In genomic region chr17:30091166-30091670, GRCh38 we compare ENCODE assay signal across 12 cellular contexts.
"Had no signal": no experiment of that assay in that cellular context is flagged by ENCODE, and none has a peak within 500 bp of the region (broad histone marks: within the 10 kb centered on the region; RNA-seq: fewer than 3 reads in every experiment).

No MANE protein-coding gene starts in this region.

- H3K27ac Mint-ChIP-seq: activated CD4-positive, alpha-beta T cell treated with anti-CD3 and anti-CD28 coated beads, Interleukin-2, amount 10 ng/mL, durations not matched to agents 7 days and 5 days; activated naive CD8-positive, alpha-beta T cell treated with anti-CD3 and anti-CD28 coated beads, Interleukin-2, amount 50 U/mL, for 24 hours; activated T-helper 1 cell treated with anti-CD3 and anti-CD28 coated beads, Interleukin-12 subunit alpha, Interleukin-12 subunit beta, Interleukin-2, Interleukin-4 antibody, amounts not matched to agents 30 ng/mL and 10 ng/mL and 1 ng/mL, durations not matched to agents 14 hours and 24 hours and 36 hours; nephron progenitor cell; stimulated activated naive CD8-positive, alpha-beta T cell treated with anti-CD3 and anti-CD28 coated beads, Interleukin-15, amount 100 ng/mL, for 72 hours had no signal

- H3K9me3 Mint-ChIP-seq: activated CD4-positive, alpha-beta T cell treated with anti-CD3 and anti-CD28 coated beads, Interleukin-2, amount 10 ng/mL, durations not matched to agents 7 days and 5 days; activated naive CD8-positive, alpha-beta T cell treated with anti-CD3 and anti-CD28 coated beads, Interleukin-2, amount 50 U/mL, for 24 hours; activated T-helper 1 cell treated with anti-CD3 and anti-CD28 coated beads, Interleukin-12 subunit alpha, Interleukin-12 subunit beta, Interleukin-2, Interleukin-4 antibody, amounts not matched to agents 30 ng/mL and 10 ng/mL and 1 ng/mL, durations not matched to agents 14 hours and 24 hours and 36 hours; nephron progenitor cell; stimulated activated naive CD8-positive, alpha-beta T cell treated with anti-CD3 and anti-CD28 coated beads, Interleukin-15, amount 100 ng/mL, for 72 hours had no signal

- H3K4me1 Mint-ChIP-seq: nephron progenitor cell had no signal

- DNase-seq: activated CD4-positive, alpha-beta T cell treated with anti-CD3 and anti-CD28 coated beads, Interleukin-2, amount 10 ng/mL, durations not matched to agents 7 days and 5 days; activated naive CD4-positive, alpha-beta T cell; activated naive CD8-positive, alpha-beta T cell treated with anti-CD3 and anti-CD28 coated beads, Interleukin-2, amount 50 U/mL, for 24 hours; colonic mucosa; foreskin keratinocyte; mesendoderm; nephron progenitor cell; right lobe of liver; stimulated activated CD4-positive, alpha-beta T cell treated with anti-CD3 and anti-CD28 coated beads, Interleukin-1b, Interleukin-23, amount 100 ng/mL, for 48 hours; stimulated activated naive CD8-positive, alpha-beta T cell treated with anti-CD3 and anti-CD28 coated beads, Interleukin-15, amount 100 ng/mL, for 72 hours; upper lobe of left lung had no signal

- H3K4me3 Mint-ChIP-seq: activated CD4-positive, alpha-beta T cell treated with anti-CD3 and anti-CD28 coated beads, Interleukin-2, amount 10 ng/mL, durations not matched to agents 7 days and 5 days; activated naive CD8-positive, alpha-beta T cell treated with anti-CD3 and anti-CD28 coated beads, Interleukin-2, amount 50 U/mL, for 24 hours; activated T-helper 1 cell treated with anti-CD3 and anti-CD28 coated beads, Interleukin-12 subunit alpha, Interleukin-12 subunit beta, Interleukin-2, Interleukin-4 antibody, amounts not matched to agents 30 ng/mL and 10 ng/mL and 1 ng/mL, durations not matched to agents 14 hours and 24 hours and 36 hours; nephron progenitor cell; stimulated activated naive CD8-positive, alpha-beta T cell treated with anti-CD3 and anti-CD28 coated beads, Interleukin-15, amount 100 ng/mL, for 72 hours had no signal

- ATAC-seq: activated naive CD8-positive, alpha-beta T cell treated with anti-CD3 and anti-CD28 coated beads, Interleukin-2, amount 50 U/mL, for 24 hours; foreskin keratinocyte; right lobe of liver; stimulated activated naive CD8-positive, alpha-beta T cell treated with anti-CD3 and anti-CD28 coated beads, Interleukin-15, amount 100 ng/mL, for 72 hours had no signal
